ENCODE assay signal across 16 cellular contexts in genomic region chr12:23139026-23139425, GRCh38.
DNase-seq lines count a peak whose midpoint lies in the region; FAIRE-seq and TF ChIP-seq lines count a peak whose summit lies in the region.
"Had no signal": no experiment of that assay in that cellular context is flagged by ENCODE, and none has a peak within 500 bp of the region (broad histone marks: within the 10 kb centered on the region; RNA-seq: fewer than 3 reads in every experiment).

No MANE protein-coding gene starts in this region.

- no peak overlapping the region for H3K27ac Mint-ChIP-seq in astrocyte (ENCODE audit: unreplicated experiment)
- no peak overlapping the region for H3K27ac Mint-ChIP-seq in activated naive CD4-positive, alpha-beta T cell treated with anti-CD3 and anti-CD28 coated beads, Interleukin-2, amount 10 ng/mL, durations not matched to agents 7 days and 5 days
- H3K27ac Mint-ChIP-seq: CD14-positive monocyte had no signal

- FAIRE-seq in astrocyte (lab: Jason Lieb, UNC) (no peak), urothelium cell line (lab: Jason Lieb, UNC) (no peak)
- FAIRE-seq: A549, H54, HepG2 had no signal

- no peak for TF ChIP-seq CTCF in astrocyte (IDR thresholded peaks at IDR 0.05; ENCODE audit: insufficient read depth, low read depth, low read length)
- no peak for TF ChIP-seq CTCF in choroid plexus epithelial cell (conservative IDR thresholded peaks at IDR 0.05; ENCODE audit: low read depth, low read length)

- H2AFZ ChIP-seq in astrocyte (ENCODE audit: low read depth, low read length) (peak overlapping the region; percentile 49), mesenchymal stem cell (ENCODE audit: low read depth, low read length) (no peak overlapping the region)
- H2AFZ ChIP-seq: GM23248 had no signal

- H2BK15ac ChIP-seq in mesenchymal stem cell (ENCODE audit: low read depth, poor library complexity, severe bottlenecking), result no peak overlapping the region

- H3K18ac ChIP-seq in mesenchymal stem cell (ENCODE audit: low read depth in 1 of 2, low read length in 2 of 2), result no peak overlapping the region

- H2BK12ac ChIP-seq in mesenchymal stem cell (ENCODE audit: low read length in 2 of 2), result no peak overlapping the region

- no peaks in the 10 kb centered on the region for H3K79me2 ChIP-seq in astrocyte (ENCODE audit: insufficient read depth, low read length)

- no peak overlapping the region for H3K4me2 ChIP-seq in astrocyte (ENCODE audit: low read length)
- no peak overlapping the region for H3K4me2 ChIP-seq in mesenchymal stem cell (ENCODE audit: low read length, poor library complexity, severe bottlenecking)
- H3K4me2 ChIP-seq: A549 had no signal

- H4K20me1 ChIP-seq in astrocyte (ENCODE audit: insufficient read depth, low read length), result no peaks in the 10 kb centered on the region

- H3K4me3 ChIP-seq in astrocyte (ENCODE audit: insufficient read depth, low read depth, low read length) (no peak overlapping the region), choroid plexus epithelial cell (ENCODE audit: low read depth, low read length) (no peak overlapping the region), mesenchymal stem cell (ENCODE audit: insufficient read depth in 1 of 2, low read depth in 1 of 2, low read length in 2 of 2) (no peak overlapping the region)
- H3K4me3 ChIP-seq: A549, GM23248 had no signal

- H3K4me1 ChIP-seq in astrocyte (ENCODE audit: insufficient read depth, low read length) (no peaks in the 10 kb centered on the region), mesenchymal stem cell (ENCODE audit: control insufficient read depth, insufficient read depth, low read depth, low read length) (peaks cover 2% of the 10 kb centered on the region)
- H3K4me1 ChIP-seq: A549, Caco-2 had no signal

- H3K23ac ChIP-seq in mesenchymal stem cell (ENCODE audit: low read length in 2 of 2), result no peak overlapping the region

- no peak overlapping the region for H3K4me3 Mint-ChIP-seq in astrocyte (ENCODE audit: unreplicated experiment)
- H3K4me3 Mint-ChIP-seq in activated naive CD4-positive, alpha-beta T cell treated with anti-CD3 and anti-CD28 coated beads, Interleukin-2, amount 10 ng/mL, durations not matched to agents 7 days and 5 days, result no peak overlapping the region
- H3K4me3 Mint-ChIP-seq: CD14-positive monocyte; CD8-positive, alpha-beta memory T cell had no signal

- H3K9me3 Mint-ChIP-seq in astrocyte (ENCODE audit: unreplicated experiment), result no peaks in the 10 kb centered on the region
- H3K9me3 Mint-ChIP-seq in activated naive CD4-positive, alpha-beta T cell treated with anti-CD3 and anti-CD28 coated beads, Interleukin-2, amount 10 ng/mL, durations not matched to agents 7 days and 5 days, result peaks cover 4% of the 10 kb centered on the region

- peak; percentile 64 for DNase-seq in astrocyte (ENCODE audit: low read depth)
- peak; percentile 2 for DNase-seq in choroid plexus epithelial cell (ENCODE audit: low read depth)
- peak; percentile 7 for DNase-seq in glomerular endothelial cell (ENCODE audit: extremely low read depth, low read depth, low spot score)
- peak; percentile 46 for DNase-seq in urothelium cell line (ENCODE audit: low spot score)
- DNase-seq in mesenchymal stem cell, result no peak
- no peak for DNase-seq in HUDEP-2 (lab: John Stamatoyannopoulos, UW; ENCODE audit: unreplicated experiment in 76 of 76)
- no peak for DNase-seq in activated CD4-positive, alpha-beta T cell treated with anti-CD3 and anti-CD28 coated beads for 48 hours
- no peak for DNase-seq in activated naive CD4-positive, alpha-beta T cell treated with anti-CD3 and anti-CD28 coated beads, Interleukin-2, amount 10 ng/mL, durations not matched to agents 7 days and 5 days
- DNase-seq: Caco-2; CD8-positive, alpha-beta memory T cell; DMS53; GM23248 had no signal

- no peak overlapping the region for H3K14ac ChIP-seq in mesenchymal stem cell (ENCODE audit: low read length in 2 of 2)

- no peak overlapping the region for H2BK120ac ChIP-seq in mesenchymal stem cell (ENCODE audit: low read depth, low read length)

- no peaks in the 10 kb centered on the region for H3K79me1 ChIP-seq in mesenchymal stem cell (replicated peaks; ENCODE audit: low read length, poor library complexity, severe bottlenecking)

- H4K91ac ChIP-seq in mesenchymal stem cell (ENCODE audit: low read length), result no peak overlapping the region

- CTCF ChIA-PET in activated naive CD4-positive, alpha-beta T cell treated with anti-CD3 and anti-CD28 coated beads, Interleukin-2, amount 10 ng/mL, durations not matched to agents 7 days and 5 days (lab: Charles Lee), result no interaction called here

- H3K27me3 Mint-ChIP-seq in astrocyte (ENCODE audit: low read depth, unreplicated experiment), result no peaks in the 10 kb centered on the region
- no peaks in the 10 kb centered on the region for H3K27me3 Mint-ChIP-seq in activated naive CD4-positive, alpha-beta T cell treated with anti-CD3 and anti-CD28 coated beads, Interleukin-2, amount 10 ng/mL, durations not matched to agents 7 days and 5 days
- H3K27me3 Mint-ChIP-seq: CD8-positive, alpha-beta memory T cell had no signal

- H3K9ac ChIP-seq in astrocyte (ENCODE audit: low read length) (no peak overlapping the region), mesenchymal stem cell (ENCODE audit: low read length) (no peak overlapping the region)
- H3K9ac ChIP-seq: GM23248 had no signal

- H2BK5ac ChIP-seq in mesenchymal stem cell (ENCODE audit: low read depth, low read length, poor library complexity, severe bottlenecking), result no peak overlapping the region

- H4K8ac ChIP-seq in mesenchymal stem cell (ENCODE audit: low read length), result no peak overlapping the region

- H3K27ac ChIP-seq in astrocyte (ENCODE audit: low read depth, low read length) (peak overlapping the region; percentile 37), mesenchymal stem cell (ENCODE audit: low read length, poor library complexity, severe bottlenecking) (no peak overlapping the region)
- H3K27ac ChIP-seq: A549, GM23248 had no signal

- H3K4me1 Mint-ChIP-seq in astrocyte (ENCODE audit: low read depth, unreplicated experiment), result no peaks in the 10 kb centered on the region
- H3K4me1 Mint-ChIP-seq in activated naive CD4-positive, alpha-beta T cell treated with anti-CD3 and anti-CD28 coated beads, Interleukin-2, amount 10 ng/mL, durations not matched to agents 7 days and 5 days, result no peaks in the 10 kb centered on the region
- H3K4me1 Mint-ChIP-seq: CD14-positive monocyte; CD8-positive, alpha-beta memory T cell had no signal

- H3K27me3 ChIP-seq in astrocyte (ENCODE audit: insufficient read depth, low read length) (peaks cover 2% of the 10 kb centered on the region), mesenchymal stem cell (ENCODE audit: control insufficient read depth in 1 of 2, insufficient read depth in 1 of 2, low read length in 2 of 2) (no peaks in the 10 kb centered on the region)

- no peak overlapping the region for H2AK5ac ChIP-seq in mesenchymal stem cell (ENCODE audit: low read length, severe bottlenecking)

- H3K9me3 ChIP-seq in astrocyte (ENCODE audit: insufficient read depth, low read depth, low read length), result no peaks in the 10 kb centered on the region
- H3K9me3 ChIP-seq in mesenchymal stem cell (ENCODE audit: control insufficient read depth, low read length), result no peaks in the 10 kb centered on the region
- H3K9me3 ChIP-seq: A549 had no signal

- H3K36me3 ChIP-seq in astrocyte (ENCODE audit: insufficient read depth, low read length) (no peaks in the 10 kb centered on the region), mesenchymal stem cell (ENCODE audit: control insufficient read depth in 1 of 2, insufficient read depth in 2 of 2, low read depth in 1 of 2, low read length in 2 of 2) (no peaks in the 10 kb centered on the region)

- 100% methylated on average over 2 of the region's 4 CpGs for WGBS in mesenchymal stem cell

- H3K36me3 Mint-ChIP-seq in astrocyte (ENCODE audit: low read depth, unreplicated experiment), result no peaks in the 10 kb centered on the region
- H3K36me3 Mint-ChIP-seq in activated naive CD4-positive, alpha-beta T cell treated with anti-CD3 and anti-CD28 coated beads, Interleukin-2, amount 10 ng/mL, durations not matched to agents 7 days and 5 days, result no peaks in the 10 kb centered on the region
- H3K36me3 Mint-ChIP-seq: CD14-positive monocyte; CD8-positive, alpha-beta memory T cell had no signal

- no peak overlapping the region for H3K4ac ChIP-seq in mesenchymal stem cell (ENCODE audit: low read depth in 1 of 2, low read length in 2 of 2)

Comparison
In these comparisons a context has a peak if more than half of its experiments do, and no peak if none do; other contexts are left out.
1. DNase-seq: peak in astrocyte (single experiment), choroid plexus epithelial cell (single experiment), glomerular endothelial cell (single experiment) and urothelium cell line (single experiment); none in mesenchymal stem cell (single experiment), HUDEP-2 (0 of 76), activated CD4-positive, alpha-beta T cell treated with anti-CD3 and anti-CD28 coated beads for 48 hours (single experiment) and activated naive CD4-positive, alpha-beta T cell treated with anti-CD3 and anti-CD28 coated beads, Interleukin-2, amount 10 ng/mL, durations not matched to agents 7 days and 5 days (single experiment).